Comparison of ENCODE assay signal across 13 cellular contexts in genomic region chr2:25336446-25336845, GRCh38. TPM values are rescaled to one million over a fixed set of nuclear protein-coding genes. Genes with fewer than 3 reads are reported as not detected.
DNase-seq lines count a peak whose midpoint lies in the region; ATAC-seq and TF ChIP-seq lines count a peak whose summit lies in the region.
"Had no signal": no experiment of that assay in that cellular context is flagged by ENCODE, and none has a peak within 500 bp of the region (broad histone marks: within the 10 kb centered on the region; RNA-seq: fewer than 3 reads in every experiment).

No MANE protein-coding gene starts in this region.

- no peaks in the 10 kb centered on the region for H3K36me3 Mint-ChIP-seq in MCF 10A (ENCODE audit: insufficient read depth, unreplicated experiment)
- peaks cover 11% of the 10 kb centered on the region for H3K36me3 Mint-ChIP-seq in activated naive CD8-positive, alpha-beta T cell treated with anti-CD3 and anti-CD28 coated beads for 36 hours
- H3K36me3 Mint-ChIP-seq in naive thymus-derived CD4-positive, alpha-beta T cell, result peaks cover 0 to 6% (median 0%) of the 10 kb centered on the region in 5 donors

- no peak overlapping the region for H3K4me2 ChIP-seq in mammary epithelial cell (ENCODE audit: insufficient read depth, low read depth, low read length)

- H3K9me3 ChIP-seq in mammary epithelial cell (replicated peaks; ENCODE audit: insufficient read depth, low read length), result no peaks in the 10 kb centered on the region
- no peaks in the 10 kb centered on the region for H3K9me3 ChIP-seq in naive thymus-derived CD4-positive, alpha-beta T cell (ENCODE audit: control insufficient read depth in 2 of 3, low read length in 3 of 3)
- no peaks in the 10 kb centered on the region for H3K9me3 ChIP-seq in thymus (ENCODE audit: control insufficient read depth)

- POLR2A ChIA-PET in MCF 10A (lab: Yijun Ruan, JAX), result no interaction called here
- POLR2A ChIA-PET in naive thymus-derived CD4-positive, alpha-beta T cell (lab: Charles Lee), result interaction anchor here (1.0 to 3.3 kb wide), 9 partner anchors 13 to 85 kb away, joined by 4 to 25 read pairs (median 7); no protein-coding TSS in a partner anchor

- H3K27ac Mint-ChIP-seq in MCF 10A (ENCODE audit: low read depth, unreplicated experiment), result peak overlapping the region; percentile 14
- H3K27ac Mint-ChIP-seq in activated naive CD8-positive, alpha-beta T cell treated with anti-CD3 and anti-CD28 coated beads for 36 hours, result peak overlapping the region; percentile 90
- peak overlapping the region; percentile 15 to 96 (median 76) for H3K27ac Mint-ChIP-seq in naive thymus-derived CD4-positive, alpha-beta T cell
- H3K27ac Mint-ChIP-seq: T-helper 1 cell treated with Interleukin-12 subunit alpha and Interleukin-12 subunit beta and Interleukin-4 antibody, amounts not matched to agents 30 μg/mL and 1 μg/mL, for 36 hours had no signal

- TF ChIP-seq CTCF in MCF 10A (IDR thresholded peaks at IDR 0.05; ENCODE audit: unreplicated experiment) (no peak), mammary epithelial cell (conservative IDR thresholded peaks at IDR 0.05 in 1 of 2, IDR thresholded peaks at IDR 0.05 in 1 of 2; ENCODE audit: extremely low read depth in 1 of 2, insufficient read depth in 1 of 2, low read depth in 1 of 2, low read length in 2 of 2) (no peak)

- H3K27me3 ChIP-seq in mammary epithelial cell (ENCODE audit: insufficient read depth, low read length) (no peaks in the 10 kb centered on the region), thymus (ENCODE audit: control insufficient read depth, insufficient read depth) (no peaks in the 10 kb centered on the region)
- no peaks in the 10 kb centered on the region for H3K27me3 ChIP-seq in naive thymus-derived CD4-positive, alpha-beta T cell (ENCODE audit: control insufficient read depth in 2 of 2, insufficient read depth in 2 of 2, low read length in 2 of 2)

- ATAC-seq in naive thymus-derived CD4-positive, alpha-beta T cell, result no peak
- ATAC-seq in GM21723 (IDR thresholded peaks at IDR 0.05; ENCODE audit: unreplicated experiment), result no peak
- no peak for ATAC-seq in HG02642 (IDR thresholded peaks at IDR 0.05; ENCODE audit: poor library complexity, unreplicated experiment)
- ATAC-seq in sciatic nerve, result no peak
- ATAC-seq: left cardiac atrium had no signal

- dilution Hi-C loops in mammary epithelial cell (cut with HindIII; ENCODE audit: low sequenced_read_pairs), result no loop called here

- intact Hi-C loops in MCF 10A (cut with micrococcal nuclease) (no loop called here), mammary epithelial cell (cut with micrococcal nuclease) (no loop called here), sciatic nerve (cut with DNase I) (no loop called here)
- intact Hi-C loops in naive thymus-derived CD4-positive, alpha-beta T cell (cut with micrococcal nuclease), result loop anchor here (2.0 to 5.0 kb wide), 2 partner anchors 22 to 34 kb away; no protein-coding TSS in a partner anchor

- no peaks in the 10 kb centered on the region for H3K27me3 Mint-ChIP-seq in MCF 10A (ENCODE audit: insufficient read depth, unreplicated experiment)
- H3K27me3 Mint-ChIP-seq in activated naive CD8-positive, alpha-beta T cell treated with anti-CD3 and anti-CD28 coated beads for 36 hours, result no peaks in the 10 kb centered on the region
- H3K27me3 Mint-ChIP-seq in naive thymus-derived CD4-positive, alpha-beta T cell, result no peaks in the 10 kb centered on the region

- H3K9me3 Mint-ChIP-seq in MCF 10A (ENCODE audit: unreplicated experiment), result no peaks in the 10 kb centered on the region
- no peaks in the 10 kb centered on the region for H3K9me3 Mint-ChIP-seq in activated naive CD8-positive, alpha-beta T cell treated with anti-CD3 and anti-CD28 coated beads for 36 hours
- H3K9me3 Mint-ChIP-seq in naive thymus-derived CD4-positive, alpha-beta T cell, result no peaks in the 10 kb centered on the region
- H3K9me3 Mint-ChIP-seq: T-helper 1 cell treated with Interleukin-12 subunit alpha and Interleukin-12 subunit beta and Interleukin-4 antibody, amounts not matched to agents 30 μg/mL and 1 μg/mL, for 36 hours had no signal

- no TSS peak for BruUV-seq in MCF 10A (replicated peaks; lab: Mats Ljungman, UMichigan)
- no TSS peak for BruUV-seq in mammary epithelial cell (replicated peaks; lab: Mats Ljungman, UMichigan)

- H3K36me3 ChIP-seq in mammary epithelial cell (ENCODE audit: insufficient read depth, low read length), result no peaks in the 10 kb centered on the region
- no peaks in the 10 kb centered on the region for H3K36me3 ChIP-seq in naive thymus-derived CD4-positive, alpha-beta T cell (ENCODE audit: control insufficient read depth in 2 of 3, insufficient read depth in 3 of 3, low read length in 3 of 3)
- no peaks in the 10 kb centered on the region for H3K36me3 ChIP-seq in thymus (ENCODE audit: control insufficient read depth, insufficient read depth)

- CTCF ChIA-PET in MCF 10A (lab: Yijun Ruan, JAX), result no interaction called here
- CTCF ChIA-PET in mammary epithelial cell (lab: Charles Lee; ENCODE audit: low non-redundant PET), result no interaction called here
- CTCF ChIA-PET in naive thymus-derived CD4-positive, alpha-beta T cell (lab: Charles Lee), result interaction anchor here (1.0 to 1.7 kb wide), 4 partner anchors 15 to 171 kb away, joined by 3 to 4 read pairs (median 3); no protein-coding TSS in a partner anchor

- H3K4me3 ChIP-seq in mammary epithelial cell (replicated peaks in 1 of 3; ENCODE audit: insufficient read depth in 1 of 3, low read depth in 2 of 3, low read length in 3 of 3) (no peak overlapping the region), thymus (ENCODE audit: low read length) (no peak overlapping the region)
- no peak overlapping the region for H3K4me3 ChIP-seq in naive thymus-derived CD4-positive, alpha-beta T cell (ENCODE audit: low read length)

- no peak overlapping the region for H2AFZ ChIP-seq in mammary epithelial cell (ENCODE audit: low read depth, low read length)

- no peak overlapping the region for H3K27ac ChIP-seq in mammary epithelial cell (ENCODE audit: insufficient read depth, low read depth, low read length)
- peak overlapping the region; percentile 69 for H3K27ac ChIP-seq in naive thymus-derived CD4-positive, alpha-beta T cell (ENCODE audit: low read depth, low read length)
- peak overlapping the region; percentile 25 for H3K27ac ChIP-seq in thymus (ENCODE audit: low read depth)

- no peak overlapping the region for H3K4me3 Mint-ChIP-seq in MCF 10A (ENCODE audit: unreplicated experiment)
- H3K4me3 Mint-ChIP-seq in activated naive CD8-positive, alpha-beta T cell treated with anti-CD3 and anti-CD28 coated beads for 36 hours, result no peak overlapping the region
- H3K4me3 Mint-ChIP-seq in naive thymus-derived CD4-positive, alpha-beta T cell, result peak overlapping the region in 9 of 10 donors; percentile 4 to 81 (median 53)

- H3K4me1 ChIP-seq in mammary epithelial cell (ENCODE audit: insufficient read depth, low read length), result peaks cover 3% of the 10 kb centered on the region
- H3K4me1 ChIP-seq in naive thymus-derived CD4-positive, alpha-beta T cell (ENCODE audit: control insufficient read depth in 2 of 2, insufficient read depth in 2 of 2, low read length in 2 of 2), result peaks cover 13 to 67% of the 10 kb centered on the region in 2 donors
- peaks cover 21% of the 10 kb centered on the region for H3K4me1 ChIP-seq in thymus (ENCODE audit: control insufficient read depth, insufficient read depth, low read length)

- no peaks in the 10 kb centered on the region for H4K20me1 ChIP-seq in mammary epithelial cell (ENCODE audit: insufficient read depth, low read length)

- DNase-seq in MCF 10A (ENCODE audit: unreplicated experiment) (no peak), mammary epithelial cell (no peak), sciatic nerve (ENCODE audit: low spot score) (no peak)
- no peak for DNase-seq in activated naive CD8-positive, alpha-beta T cell treated with anti-CD3 and anti-CD28 coated beads for 36 hours
- no peak for DNase-seq in naive thymus-derived CD4-positive, alpha-beta T cell
- DNase-seq: activated CD8-positive, alpha-beta memory T cell treated with anti-CD3 and anti-CD28 coated beads, Interleukin-2, amount 50 U/mL, for 48 hours; cerebellar nuclear complex; left cardiac atrium; NCI-H1417 treated with DMSO at 0.1 percent for 48 hours had no signal

- no peaks in the 10 kb centered on the region for H3K79me2 ChIP-seq in mammary epithelial cell (ENCODE audit: insufficient read depth, low read length)

- no peak overlapping the region for H3K9ac ChIP-seq in mammary epithelial cell (ENCODE audit: insufficient read depth, low read length)

- in situ Hi-C loops in mammary epithelial cell (cut with MboI; ENCODE audit: low sequenced_read_pairs in 2 of 2), result no loop called here

- WGBS in mammary epithelial cell (ENCODE audit: low coverage, missing lambda C conversion rate), result 80% methylated on average over 3 of the region's 10 CpGs
- WGBS in thymus, result 96% methylated on average over 10 of the region's 10 CpGs

- no peaks in the 10 kb centered on the region for H3K4me1 Mint-ChIP-seq in MCF 10A (ENCODE audit: insufficient read depth, unreplicated experiment)
- peaks cover 77% of the 10 kb centered on the region for H3K4me1 Mint-ChIP-seq in activated naive CD8-positive, alpha-beta T cell treated with anti-CD3 and anti-CD28 coated beads for 36 hours
- H3K4me1 Mint-ChIP-seq in naive thymus-derived CD4-positive, alpha-beta T cell, result peaks cover 61 to 85% (median 78%) of the 10 kb centered on the region in 7 donors

RNA-seq across cellular contexts. Expression of gene DNMT3A, which starts 5.3 kb away (rescaled TPM):
- total RNA-seq in MCF 10A (2022) (8.0 and 11.5 TPM in 2 replicates), mammary epithelial cell (10 to 100 TPM in 1 of 2 donors, 1 to 10 TPM in 1; 9.6 to 14.2 TPM), sciatic nerve (35.0 TPM)
- polyA plus RNA-seq in mammary epithelial cell (1.7 TPM), thymus (22.7 TPM)
- polyA minus RNA-seq in mammary epithelial cell, result 31.7 TPM
- total RNA-seq in activated naive CD8-positive, alpha-beta T cell treated with anti-CD3 and anti-CD28 coated beads for 36 hours, result 10 to 100 TPM; 90.7 to 92.2 TPM
- 100 to 1,000 TPM in 3 of 5 experiments, 10 to 100 TPM in 2; 78.9 to 117 (median 106) TPM for total RNA-seq in naive thymus-derived CD4-positive, alpha-beta T cell
- 10 to 100 TPM; 19.4 to 29.0 TPM for polyA plus RNA-seq in naive thymus-derived CD4-positive, alpha-beta T cell

Comparison
In these comparisons a context has a peak if more than half of its experiments do, and no peak if none do; other contexts are left out.
1. H3K27ac Mint-ChIP-seq: peak in every context shown above with its lines; median percentile 90 in activated naive CD8-positive, alpha-beta T cell treated with anti-CD3 and anti-CD28 coated beads for 36 hours; 76 in naive thymus-derived CD4-positive, alpha-beta T cell; 14 in MCF 10A.
2. H3K4me3 Mint-ChIP-seq: peak in naive thymus-derived CD4-positive, alpha-beta T cell (9 of 10); none in MCF 10A (single experiment) and activated naive CD8-positive, alpha-beta T cell treated with anti-CD3 and anti-CD28 coated beads for 36 hours (single experiment).
3. intact Hi-C loops: an anchor here in naive thymus-derived CD4-positive, alpha-beta T cell (2.0 to 5.0 kb wide); none called in MCF 10A, mammary epithelial cell and sciatic nerve.